Comparison of ENCODE assay signal across 1 cellular context in the genomic region with DNA sequence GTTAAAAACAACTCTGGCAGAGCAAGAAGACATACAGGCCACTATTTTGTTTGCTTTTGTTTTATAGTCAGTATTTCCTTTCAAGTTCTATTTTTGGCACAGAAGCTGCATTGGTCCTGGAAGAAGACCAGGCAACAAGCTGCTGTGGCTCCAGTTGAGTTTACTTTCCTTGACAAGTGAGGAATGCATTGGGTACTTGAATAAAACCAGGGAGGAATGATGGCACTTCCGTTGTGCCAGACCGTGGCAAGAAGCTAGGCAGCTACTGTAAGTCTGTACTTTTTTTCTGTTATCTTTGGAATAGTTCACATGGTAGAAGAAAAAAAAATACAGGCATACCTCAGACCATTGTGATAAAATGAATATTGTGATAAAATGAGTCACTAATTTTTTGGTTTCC.
TF ChIP-seq lines count a peak whose summit lies in the region.

No MANE protein-coding gene starts in this region.

TF ChIP-seq in GM23338, 12 proteins besides CTCF, POLR2A, EP300 and RAD21 (continued from another document):
- TF ChIP-seq, protein P1, sequence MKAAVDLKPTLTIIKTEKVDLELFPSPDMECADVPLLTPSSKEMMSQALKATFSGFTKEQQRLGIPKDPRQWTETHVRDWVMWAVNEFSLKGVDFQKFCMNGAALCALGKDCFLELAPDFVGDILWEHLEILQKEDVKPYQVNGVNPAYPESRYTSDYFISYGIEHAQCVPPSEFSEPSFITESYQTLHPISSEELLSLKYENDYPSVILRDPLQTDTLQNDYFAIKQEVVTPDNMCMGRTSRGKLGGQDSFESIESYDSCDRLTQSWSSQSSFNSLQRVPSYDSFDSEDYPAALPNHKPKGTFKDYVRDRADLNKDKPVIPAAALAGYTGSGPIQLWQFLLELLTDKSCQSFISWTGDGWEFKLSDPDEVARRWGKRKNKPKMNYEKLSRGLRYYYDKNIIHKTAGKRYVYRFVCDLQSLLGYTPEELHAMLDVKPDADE (IDR thresholded peaks at IDR 0.05): no peak
- TF ChIP-seq EZH2phosphoT487 (IDR thresholded peaks at IDR 0.05; ENCODE audit: unreplicated experiment): no peak
